Comparison of ENCODE assay signal across 8 cellular contexts in genomic region chr6:2842139-2842552, GRCh38. TPM values are rescaled to one million over a fixed set of nuclear protein-coding genes. Genes with fewer than 3 reads are reported as not detected.
DNase-seq lines count a peak whose midpoint lies in the region; FAIRE-seq and TF ChIP-seq lines count a peak whose summit lies in the region.

No MANE protein-coding gene starts in this region.

- H3K27ac ChIP-seq in WERI-Rb-1 = peak overlapping the region; percentile 74; the same call in 1 of the 2 replicates

- peaks cover 18% of the 10 kb centered on the region for H3K4me1 ChIP-seq in ES-I3 (ENCODE audit: insufficient read depth, low read length)

- FAIRE-seq in GM19239 (lab: Jason Lieb, UNC) = no peak
- FAIRE-seq in GM12891 (lab: Jason Lieb, UNC) = no peak

- H3K9me3 ChIP-seq in ES-I3 (ENCODE audit: control insufficient read depth, insufficient read depth, low read length) (no peaks in the 10 kb centered on the region), WERI-Rb-1 (ENCODE audit: severe bottlenecking) (no peaks in the 10 kb centered on the region)

- TF ChIP-seq CTCF in WERI-Rb-1 (IDR thresholded peaks at IDR 0.05; ENCODE audit: low read depth, low read length) (no peak), fibroblast of villous mesenchyme (IDR thresholded peaks at IDR 0.05; ENCODE audit: insufficient read depth, low read depth, low read length) (no peak), retinal pigment epithelial cell (conservative IDR thresholded peaks at IDR 0.05; ENCODE audit: low read depth, low read length) (no peak)

- H3K4me3 ChIP-seq in WERI-Rb-1 (ENCODE audit: low read depth, low read length) = peak overlapping the region; percentile 61
- peak overlapping the region; percentile 65 for H3K4me3 ChIP-seq in fibroblast of villous mesenchyme (ENCODE audit: low read depth, low read length)
- peak overlapping the region; percentile 44 for H3K4me3 ChIP-seq in retinal pigment epithelial cell (ENCODE audit: low read length)

- TF ChIP-seq POLR2A in GM12891 (IDR thresholded peaks at IDR 0.05; ENCODE audit: low read depth, low read length) = no peak

- DNase-seq in WERI-Rb-1 (no peak), fibroblast of villous mesenchyme (ENCODE audit: low read depth) (no peak), retinal pigment epithelial cell (ENCODE audit: low read depth) (no peak), GM19239 (ENCODE audit: insufficient read length, low spot score) (no peak), NCI-H226 (no peak), GM12891 (ENCODE audit: insufficient read length, low spot score) (no peak), H4 (ENCODE audit: low spot score) (no peak)

- H3K36me3 ChIP-seq in ES-I3 (ENCODE audit: insufficient read depth, low read length) (no peaks in the 10 kb centered on the region), WERI-Rb-1 (peaks cover 10% of the 10 kb centered on the region)

- H3K9ac ChIP-seq in ES-I3 (ENCODE audit: low read depth, low read length) = peak overlapping the region; percentile 60; the same call in 1 of the 2 replicates

- no peaks in the 10 kb centered on the region for H3K27me3 ChIP-seq in WERI-Rb-1 (ENCODE audit: insufficient read depth, low read depth, severe bottlenecking)

TF ChIP-seq in GM12891, 5 proteins besides CTCF, POLR2A, EP300 and RAD21:
- TF ChIP-seq PAX5 (IDR thresholded peaks at IDR 0.05; ENCODE audit: insufficient read depth, low read length, severe bottlenecking) = no peak

RNA-seq across cellular contexts. Expression of gene SERPINB1, which starts 0.5 kb away (rescaled TPM):
- total RNA-seq in fibroblast of villous mesenchyme = 25.9 and 32.2 TPM in 2 replicates
- 0.99 TPM for polyA plus RNA-seq in GM12891 (2012; ENCODE audit: low read depth, missing spikeins)
- total RNA-seq in H4 (2014; rRNA removed; shearing (Covaris generic)) = 26.9 and 38.9 TPM in 2 replicates
